11 cellular contexts compared by ENCODE assay signal in the genomic region with DNA sequence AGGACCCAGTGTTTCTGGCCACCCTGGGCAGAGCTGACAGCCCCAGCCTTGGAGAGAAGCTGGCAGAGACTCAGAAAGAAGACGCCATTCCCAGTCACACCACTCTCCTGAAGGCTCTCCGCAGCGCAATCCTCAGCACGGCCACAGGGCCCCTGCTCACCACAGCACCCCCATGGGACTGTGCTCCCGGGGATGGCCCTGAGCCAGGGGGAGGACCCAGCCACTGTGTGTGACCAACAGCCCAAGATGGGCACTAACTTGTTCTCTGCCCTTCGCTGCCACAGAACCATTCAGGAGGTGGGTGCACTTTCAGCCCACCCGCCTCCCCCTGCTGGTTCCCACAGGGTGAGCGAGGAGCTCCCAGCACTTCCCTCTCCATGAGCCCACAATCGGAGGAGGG. TPM values are rescaled to one million over a fixed set of nuclear protein-coding genes. Genes with fewer than 3 reads are reported as not detected.
A peak's percentile ranks its signal among the peaks of the same experiment; 100 is the strongest.
DNase-seq lines count a peak whose midpoint lies in the region; ATAC-seq and TF ChIP-seq lines count a peak whose summit lies in the region.
"Had no signal": no experiment of that assay in that cellular context is flagged by ENCODE, and none has a peak within 500 bp of the region (broad histone marks: within the 10 kb centered on the region; RNA-seq: fewer than 3 reads in every experiment).

No MANE protein-coding gene starts in this region.

- peaks cover 58% of the 10 kb centered on the region for H3K4me1 ChIP-seq in BE2C
- H3K4me1 ChIP-seq in muscle layer of duodenum (ENCODE audit: control insufficient read depth in 1 of 2, insufficient read depth in 2 of 2, low read length in 2 of 2): peaks cover 5 to 67% of the 10 kb centered on the region in 2 donors
- H3K4me1 ChIP-seq in mucosa of descending colon (ENCODE audit: low read depth): peaks cover 4% of the 10 kb centered on the region

- H3K4me3 ChIP-seq in BE2C (ENCODE audit: low read depth, low read length) (no peak overlapping the region), choroid plexus epithelial cell (ENCODE audit: low read depth, low read length) (no peak overlapping the region), muscle layer of duodenum (ENCODE audit: low read depth in 1 of 2, low read length in 2 of 2) (no peak overlapping the region), mucosa of descending colon (no peak overlapping the region)
- H3K4me3 ChIP-seq: left lung, ovary had no signal

- peak; percentile 80 for DNase-seq in BE2C
- peak; percentile 69 for DNase-seq in M059J (ENCODE audit: low read depth)
- DNase-seq in choroid plexus epithelial cell (ENCODE audit: low read depth): no peak
- no peak for DNase-seq in mucosa of descending colon
- DNase-seq in NCI-H510A treated with DMSO at 0.1 percent for 48 hours (lab: John Stamatoyannopoulos, UW): no peak
- DNase-seq: left lung; stimulated activated CD4-positive, alpha-beta T cell treated with anti-CD3 and anti-CD28 coated beads, Interleukin-4, amount 100 ng/mL, for 1 hour had no signal

- H3K36me3 ChIP-seq in BE2C (peaks cover 17% of the 10 kb centered on the region), muscle layer of duodenum (ENCODE audit: control insufficient read depth in 1 of 2, insufficient read depth in 2 of 2, low read length in 2 of 2) (no peaks in the 10 kb centered on the region), mucosa of descending colon (ENCODE audit: low read depth) (no peaks in the 10 kb centered on the region)
- H3K36me3 ChIP-seq: left lung, ovary had no signal

- no peaks in the 10 kb centered on the region for H3K9me3 ChIP-seq in BE2C
- H3K9me3 ChIP-seq in muscle layer of duodenum (ENCODE audit: control insufficient read depth in 1 of 2, low read length in 2 of 2): no peaks in the 10 kb centered on the region
- no peaks in the 10 kb centered on the region for H3K9me3 ChIP-seq in mucosa of descending colon
- H3K9me3 ChIP-seq: left lung, ovary had no signal

- intact Hi-C loops in mucosa of descending colon (cut with DNase I, micrococcal nuclease): no loop called here

- ATAC-seq in mucosa of descending colon (no peak), GM21526 (IDR thresholded peaks at IDR 0.05; ENCODE audit: low FRiP score, unreplicated experiment) (no peak), GM18519 (IDR thresholded peaks at IDR 0.05; ENCODE audit: low FRiP score, unreplicated experiment) (no peak)

- peak overlapping the region; percentile 60 for H3K27ac ChIP-seq in muscle layer of duodenum (ENCODE audit: low read length)
- H3K27ac ChIP-seq: left lung, ovary had no signal

- H3K27me3 ChIP-seq in BE2C: no peaks in the 10 kb centered on the region
- H3K27me3 ChIP-seq in muscle layer of duodenum (ENCODE audit: low read depth, low read length): no peaks in the 10 kb centered on the region
- H3K27me3 ChIP-seq: left lung, ovary had no signal

- peak; percentile 35 for TF ChIP-seq CTCF in BE2C (IDR thresholded peaks at IDR 0.05; ENCODE audit: low read depth, low read length)
- peak; percentile 21 for TF ChIP-seq CTCF in choroid plexus epithelial cell (conservative IDR thresholded peaks at IDR 0.05; ENCODE audit: low read depth, low read length)
- TF ChIP-seq CTCF in mucosa of descending colon (IDR thresholded peaks at IDR 0.05): no peak

RNA-seq across cellular contexts. Expression of gene CCNK, which starts 57.1 kb away (rescaled TPM):
- 59.7 TPM for polyA plus RNA-seq in BE2C (2012; ENCODE audit: insufficient read depth, insufficient read length, low read depth)
- 11.8 and 12.2 TPM in 2 replicates for total RNA-seq in M059J (2014; rRNA removed; shearing (Covaris generic))
- total RNA-seq in mucosa of descending colon: 10 to 100 TPM; 47.4 to 68.4 (median 64.5) TPM

RNA-seq across cellular contexts. Expression of gene SETD3, which starts 57.6 kb away (rescaled TPM):
- 46.4 TPM for polyA plus RNA-seq in BE2C (2012; ENCODE audit: insufficient read depth, insufficient read length, low read depth)
- 33.1 and 41.5 TPM in 2 replicates for total RNA-seq in M059J (2014; rRNA removed; shearing (Covaris generic))
- total RNA-seq in mucosa of descending colon: 100 to 1,000 TPM in 1 of 3 donors, 10 to 100 TPM in 2; 61.6 to 119 (median 61.6) TPM

Comparison
In these comparisons a context has a peak if more than half of its experiments do, and no peak if none do; other contexts are left out.
1. DNase-seq: peak in BE2C (single experiment) and M059J (single experiment); none in choroid plexus epithelial cell (single experiment), mucosa of descending colon (0 of 3) and NCI-H510A treated with DMSO at 0.1 percent for 48 hours (single experiment).